Comparison of ENCODE assay signal across 1 cellular context in genomic region chr6:26342106-26342999, GRCh38.
TF ChIP-seq lines count a peak whose summit lies in the region.

No MANE protein-coding gene starts in this region.

TF ChIP-seq in HEK293, 187 proteins besides CTCF, POLR2A, EP300 and RAD21 (continued from another document and continues in another):
- TF ChIP-seq ZNF132 (tag by site-specific recombination; IDR thresholded peaks at IDR 0.05; ENCODE audit: borderline replicate concordance) (no peak), ZNF48 (tag by site-specific recombination; IDR thresholded peaks at IDR 0.05) (no peak), ZNF391 (tag by site-specific recombination; IDR thresholded peaks at IDR 0.05; ENCODE audit: borderline replicate concordance, low read depth) (peak; percentile 50; the same call in 1 of the 2 replicates), ZNF624 (tag by site-specific recombination; IDR thresholded peaks at IDR 0.05) (no peak), ZBTB6 (tag by site-specific recombination; IDR thresholded peaks at IDR 0.05) (no peak), PRDM4 (tag by site-specific recombination; IDR thresholded peaks at IDR 0.05) (no peak), PBX3 (CRISPR knock-in tag; IDR thresholded peaks at IDR 0.05) (no peak), ZNF416 (tag by site-specific recombination; IDR thresholded peaks at IDR 0.05) (no peak), ZNF133 (tag by site-specific recombination; IDR thresholded peaks at IDR 0.05) (no peak), ZBTB21 (tag by site-specific recombination; IDR thresholded peaks at IDR 0.05) (no peak; the same call in 1 of the 2 replicates), ZBTB8A (tag by site-specific recombination; IDR thresholded peaks at IDR 0.05) (no peak), ZNF629 (tag by site-specific recombination; IDR thresholded peaks at IDR 0.05) (no peak), ZBTB49 (tag by site-specific recombination; IDR thresholded peaks at IDR 0.05; ENCODE audit: low read depth) (no peak), ZNF341 (tag by site-specific recombination; IDR thresholded peaks at IDR 0.05; ENCODE audit: low read depth) (no peak), ZNF585B (tag by site-specific recombination; IDR thresholded peaks at IDR 0.05) (no peak), ZNF280C (tag by site-specific recombination; IDR thresholded peaks at IDR 0.05) (no peak), KLF10 (tag by site-specific recombination; IDR thresholded peaks at IDR 0.05) (no peak), ZNF324 (tag by site-specific recombination; IDR thresholded peaks at IDR 0.05) (no peak), ZNF707 (tag by site-specific recombination; IDR thresholded peaks at IDR 0.05) (no peak), TCF7L2 (IDR thresholded peaks at IDR 0.05; ENCODE audit: borderline replicate concordance, low read depth, low read length) (no peak), TSHZ1 (tag by site-specific recombination; IDR thresholded peaks at IDR 0.05; ENCODE audit: borderline replicate concordance) (0 out of 2 replicates have a peak, but pooled peaks have one; percentile 20), GLIS2 (tag by site-specific recombination; IDR thresholded peaks at IDR 0.05) (no peak), PRDM6 (tag by site-specific recombination; IDR thresholded peaks at IDR 0.05) (no peak), ZNF335 (tag by site-specific recombination; conservative IDR thresholded peaks at IDR 0.05) (no peak), SP7 (tag by site-specific recombination; IDR thresholded peaks at IDR 0.05) (0 out of 2 replicates have a peak, but pooled peaks have one; percentile 12), ZNF354C (tag by site-specific recombination; IDR thresholded peaks at IDR 0.05; ENCODE audit: borderline replicate concordance, low read depth) (no peak), ZSCAN4 (tag by site-specific recombination; IDR thresholded peaks at IDR 0.05) (0 out of 2 replicates have a peak, but pooled peaks have one; percentile 4), ZNF311 (tag by site-specific recombination; IDR thresholded peaks at IDR 0.05; ENCODE audit: borderline replicate concordance) (no peak), BCL11A (tag by site-specific recombination; IDR thresholded peaks at IDR 0.05; ENCODE audit: low read depth) (0 out of 2 replicates have a peak, but pooled peaks have one; percentile 34), GLI2 (tag by site-specific recombination; IDR thresholded peaks at IDR 0.05; ENCODE audit: borderline replicate concordance, low read depth) (no peak), ZNF837 (tag by site-specific recombination; IDR thresholded peaks at IDR 0.05) (no peak), ZNF660 (tag by site-specific recombination; IDR thresholded peaks at IDR 0.05) (0 out of 2 replicates have a peak, but pooled peaks have one; percentile 29), ZNF548 (tag by site-specific recombination; IDR thresholded peaks at IDR 0.05) (0 out of 2 replicates have a peak, but pooled peaks have one; percentile 52), ZNF677 (tag by site-specific recombination; IDR thresholded peaks at IDR 0.05) (no peak), ZBTB44 (tag by site-specific recombination; IDR thresholded peaks at IDR 0.05) (peak; percentile 65), PRDM10 (tag by site-specific recombination; IDR thresholded peaks at IDR 0.05) (peak; percentile 88)
